ENCODE assay signal across 8 cellular contexts in the genomic region with DNA sequence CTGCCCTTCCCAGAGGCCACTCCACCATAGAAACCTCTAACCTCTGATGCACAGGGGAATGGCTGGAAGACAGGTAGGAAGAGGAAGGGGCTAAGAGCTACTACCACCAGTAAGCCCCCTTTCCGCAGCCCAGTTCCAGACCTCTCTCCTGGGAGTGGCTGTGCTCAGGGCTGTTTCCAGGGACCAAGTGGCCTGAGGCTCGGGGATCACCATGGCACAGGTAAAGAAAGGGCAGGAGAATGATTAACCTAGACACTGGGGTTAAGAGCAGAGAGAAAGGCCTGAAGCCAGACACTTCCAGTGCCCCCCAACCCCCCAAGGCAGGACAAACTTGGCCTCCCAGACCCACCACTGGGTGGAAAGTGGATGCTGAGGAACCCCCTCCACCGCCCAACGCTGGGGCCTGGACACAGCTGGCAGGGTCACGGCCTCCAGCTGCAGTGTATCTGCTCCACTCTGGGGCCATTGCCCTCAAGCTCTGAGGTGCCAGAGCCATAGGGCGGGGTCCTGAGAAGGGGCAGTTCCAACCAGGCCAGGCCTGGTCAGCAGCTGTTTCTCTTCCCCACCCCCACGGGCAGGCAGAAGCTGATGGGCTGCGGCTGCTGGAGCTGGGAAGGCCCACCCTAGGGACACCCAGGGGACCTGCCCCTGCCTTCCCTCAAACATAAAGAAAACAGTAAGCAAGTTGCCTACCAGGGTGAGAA. TPM values are rescaled to one million over a fixed set of nuclear protein-coding genes. Genes with fewer than 3 reads are reported as not detected.
DNase-seq lines count a peak whose midpoint lies in the region; TF ChIP-seq lines count a peak whose summit lies in the region.

No MANE protein-coding gene starts in this region.

- peak overlapping the region; percentile 98 for H3K27ac Mint-ChIP-seq in Caco-2 (ENCODE audit: unreplicated experiment)

- H3K4me1 ChIP-seq in Caco-2 = peaks cover 60% of the 10 kb centered on the region

- DNase-seq in Caco-2 (no peak), NB4 (ENCODE audit: low read depth) (no peak), dorsolateral prefrontal cortex (no peak), myocyte (ENCODE audit: low read depth) (peak; percentile 85), amygdala (lab: John Stamatoyannopoulos, UW) (no peak), GM13977 (ENCODE audit: low spot score) (no peak)
- DNase-seq in central memory CD4-positive, alpha-beta T cell = no peak
- no peak for DNase-seq in effector CD4-positive, alpha-beta T cell

- H3K27me3 Mint-ChIP-seq in Caco-2 (ENCODE audit: insufficient read depth, unreplicated experiment) = no peaks in the 10 kb centered on the region

- H3K9me3 ChIP-seq in Caco-2 = no peaks in the 10 kb centered on the region

- H3K36me3 ChIP-seq in Caco-2 (ENCODE audit: control insufficient read depth, insufficient read depth, low read length) = peaks cover 4% of the 10 kb centered on the region

- in situ Hi-C loops in GM13977 (cut with MboI; ENCODE audit: low pct_unique_long_range_greater_than_20kb, low sequenced_read_pairs, unreplicated experiment) = no loop called here

- H3K27ac ChIP-seq in dorsolateral prefrontal cortex = peak overlapping the region in 51 of 59 donors; percentile 11 to 89 (median 70)

- CTCF ChIA-PET in Caco-2 (lab: Charles Lee) = interaction anchor here (1.6 kb wide), 1 partner anchor 123 kb away, joined by 4 read pairs; no protein-coding TSS in a partner anchor

- no TSS peak for BruUV-seq in Caco-2 (replicated peaks; lab: Mats Ljungman, UMichigan)

- no peak for TF ChIP-seq CTCF in Caco-2 (IDR thresholded peaks at IDR 0.05; ENCODE audit: insufficient read depth in 1 of 2, low read depth in 1 of 2, low read length in 1 of 2, severe bottlenecking in 1 of 2, unreplicated experiment in 1 of 2)
- no peak for TF ChIP-seq CTCF in NB4 (IDR thresholded peaks at IDR 0.05; ENCODE audit: low read depth, low read length)
- TF ChIP-seq CTCF in dorsolateral prefrontal cortex (IDR thresholded peaks at IDR 0.05 in 54 of 56, conservative IDR thresholded peaks at IDR 0.05 in 2 of 56; ENCODE audit: low read depth in 1 of 56, partially characterized antibody in 56 of 56) = no peak
- TF ChIP-seq CTCF in GM13977 (IDR thresholded peaks at IDR 0.05; ENCODE audit: extremely low read depth, insufficient read depth, missing control alignments) = no peak

- no peak for TF ChIP-seq POLR2A in NB4 (IDR thresholded peaks at IDR 0.05; ENCODE audit: extremely low read depth, insufficient read length)

- intact Hi-C loops in Caco-2 (cut with micrococcal nuclease; ENCODE audit: unreplicated experiment) (no loop called here), dorsolateral prefrontal cortex (cut with DNase I) (no loop called here)

- H3K36me3 Mint-ChIP-seq in Caco-2 (ENCODE audit: insufficient read depth, unreplicated experiment) = peaks cover 76% of the 10 kb centered on the region

- no peak overlapping the region for H3K4me3 ChIP-seq in Caco-2 (ENCODE audit: low read depth, low read length)
- H3K4me3 ChIP-seq in NB4 (ENCODE audit: low read depth, low read length) = peak overlapping the region; percentile 75
- peak overlapping the region in 43 of 59 donors; percentile 5 to 76 (median 58) for H3K4me3 ChIP-seq in dorsolateral prefrontal cortex

- peak overlapping the region; percentile 74 for H3K4me3 Mint-ChIP-seq in Caco-2 (ENCODE audit: unreplicated experiment)

- peaks cover 52% of the 10 kb centered on the region for H3K4me1 Mint-ChIP-seq in Caco-2 (ENCODE audit: low read depth, unreplicated experiment)

- POLR2A ChIA-PET in Caco-2 (lab: Charles Lee) = interaction anchor here (0.5 to 0.6 kb wide), 2 partner anchors 8 to 32 kb away, joined by 3 read pairs; no protein-coding TSS in a partner anchor

- H3K27me3 ChIP-seq in Caco-2 (replicated peaks; ENCODE audit: control insufficient read depth, insufficient read depth, low read length) (no peaks in the 10 kb centered on the region), dorsolateral prefrontal cortex (peaks cover 0 to 19% (median 0%) of the 10 kb centered on the region in 45 donors)

- no peaks in the 10 kb centered on the region for H3K9me3 Mint-ChIP-seq in Caco-2 (ENCODE audit: unreplicated experiment)

RNA-seq across cellular contexts. Expression of a gene that starts 2.7 kb away (rescaled TPM):
- total RNA-seq in Caco-2 (2022) (518 and 531 TPM in 2 replicates), dorsolateral prefrontal cortex (10 to 100 TPM; 21.2 to 87.9 (median 41.1) TPM), myocyte (65.1 and 75.5 TPM in 2 replicates)
- polyA plus RNA-seq in myocyte (2012) = 325 TPM

RNA-seq across cellular contexts. Expression of a gene that starts 22.7 kb away (rescaled TPM):
- 1.1 and 1.5 TPM in 2 replicates for total RNA-seq in Caco-2 (2022)
- 1 to 10 TPM in 6 of 120 experiments, under 1 TPM in 26, not detected in 88; 0.26 to 2.2 (median 0.70) TPM for total RNA-seq in dorsolateral prefrontal cortex
- not detected in 2 replicates for total RNA-seq in myocyte
- polyA plus RNA-seq in myocyte (2012) = 0.47 TPM

RNA-seq across cellular contexts. Expression of a gene that starts 22.8 kb away (rescaled TPM):
- total RNA-seq in Caco-2 (2022) (19.6 and 21.2 TPM in 2 replicates), dorsolateral prefrontal cortex (under 1 TPM in 90 of 120 experiments, not detected in 30; 0.11 to 0.95 (median 0.25) TPM), myocyte (0.16 TPM in 1 of 2 replicates, not detected in the other)
- not detected for polyA plus RNA-seq in myocyte (2012)

RNA-seq across cellular contexts. Expression of a gene that starts 31.4 kb away (rescaled TPM):
- total RNA-seq in Caco-2 (2022) (0.36 TPM in 1 of 2 replicates, not detected in the other), dorsolateral prefrontal cortex (under 1 TPM in 7 of 120 experiments, not detected in 113; 0.57 to 0.99 (median 0.78) TPM), myocyte (not detected in 2 replicates)
- not detected for polyA plus RNA-seq in myocyte (2012)

Comparison
In these comparisons a context has a peak if more than half of its experiments do, and no peak if none do; other contexts are left out.
1. RNA of a gene that starts 22.8 kb away (total RNA-seq): 19.6 to 21.2 TPM in Caco-2; 0.11 to 0.95 TPM in dorsolateral prefrontal cortex and 0.16 TPM in myocyte; every median in the first group is over 10 times any median in the second.